ENCODE assay signal across 1 cellular context in the genomic region with DNA sequence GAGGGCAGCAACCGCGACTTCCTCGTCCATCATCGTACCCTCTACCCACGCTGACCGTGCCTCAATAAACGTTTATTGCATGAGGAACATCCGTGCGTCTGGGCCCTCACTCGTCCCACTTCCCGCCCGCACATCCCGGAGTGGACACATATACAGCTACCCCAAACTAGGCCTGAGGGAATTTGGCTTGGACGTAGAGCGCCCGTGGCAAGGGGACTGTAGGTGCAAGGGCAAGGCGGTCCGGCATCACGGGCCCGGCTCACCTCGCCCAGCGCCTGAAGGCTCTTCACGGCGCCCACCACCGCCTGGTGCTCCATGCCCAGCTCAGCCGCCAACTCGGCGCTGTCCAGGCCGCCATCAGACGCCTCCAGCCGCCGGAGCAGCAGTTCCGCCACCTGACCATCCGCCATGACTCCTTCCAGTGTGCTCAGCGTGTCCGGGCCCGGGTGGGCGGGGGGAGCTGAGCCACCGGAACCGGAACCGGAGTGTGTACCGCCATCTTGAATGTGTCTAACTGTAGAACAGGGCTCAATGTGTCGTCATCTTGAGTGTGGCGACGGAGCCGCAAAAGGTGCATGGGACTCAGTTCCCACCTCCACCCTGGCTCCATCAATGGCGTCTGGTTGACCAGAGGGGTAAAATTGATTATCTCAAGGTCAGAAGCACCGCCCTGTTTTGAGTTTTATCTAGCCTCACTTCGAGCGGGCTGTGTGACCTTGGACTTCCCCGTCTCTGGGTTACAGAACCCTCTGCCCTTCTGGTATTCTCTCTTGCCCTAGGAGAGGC.
TF ChIP-seq lines count a peak whose summit lies in the region.

A gene (minus strand): TSS at position 425 of the 786 bp plus-strand sequence. CDS start 15 bp downstream, at position 410.

TF ChIP-seq in K562, 482 proteins besides CTCF, POLR2A, EP300 and RAD21 (continued from another document and continues in another):
- no peak for TF ChIP-seq ZNF764 (CRISPR knock-in tag; IDR thresholded peaks at IDR 0.05; ENCODE audit: low read depth)
- TF ChIP-seq XRCC3 (IDR thresholded peaks at IDR 0.05): no peak
- TF ChIP-seq SMAD4 (CRISPR knock-in tag; conservative IDR thresholded peaks at IDR 0.05): no peak; the same call in 1 of the 2 replicates
- TF ChIP-seq CREB1 (IDR thresholded peaks at IDR 0.05): 0 out of 2 replicates have a peak, but pooled peaks have one; percentile 10
- peak; percentile 62 for TF ChIP-seq CREB1 (CRISPR knock-in tag; IDR thresholded peaks at IDR 0.05)
- TF ChIP-seq FOXK2 (conservative IDR thresholded peaks at IDR 0.05 in 1 of 2, IDR thresholded peaks at IDR 0.05 in 1 of 2; ENCODE audit: low read depth in 2 of 2): no peak
- no peak for TF ChIP-seq ILF3 (IDR thresholded peaks at IDR 0.05; ENCODE audit: borderline replicate concordance)
- no peak for TF ChIP-seq THRAP3 (IDR thresholded peaks at IDR 0.05; ENCODE audit: borderline replicate concordance)
- no peak for TF ChIP-seq RUNX1 (IDR thresholded peaks at IDR 0.05; ENCODE audit: low read depth)
- TF ChIP-seq, protein P1, sequence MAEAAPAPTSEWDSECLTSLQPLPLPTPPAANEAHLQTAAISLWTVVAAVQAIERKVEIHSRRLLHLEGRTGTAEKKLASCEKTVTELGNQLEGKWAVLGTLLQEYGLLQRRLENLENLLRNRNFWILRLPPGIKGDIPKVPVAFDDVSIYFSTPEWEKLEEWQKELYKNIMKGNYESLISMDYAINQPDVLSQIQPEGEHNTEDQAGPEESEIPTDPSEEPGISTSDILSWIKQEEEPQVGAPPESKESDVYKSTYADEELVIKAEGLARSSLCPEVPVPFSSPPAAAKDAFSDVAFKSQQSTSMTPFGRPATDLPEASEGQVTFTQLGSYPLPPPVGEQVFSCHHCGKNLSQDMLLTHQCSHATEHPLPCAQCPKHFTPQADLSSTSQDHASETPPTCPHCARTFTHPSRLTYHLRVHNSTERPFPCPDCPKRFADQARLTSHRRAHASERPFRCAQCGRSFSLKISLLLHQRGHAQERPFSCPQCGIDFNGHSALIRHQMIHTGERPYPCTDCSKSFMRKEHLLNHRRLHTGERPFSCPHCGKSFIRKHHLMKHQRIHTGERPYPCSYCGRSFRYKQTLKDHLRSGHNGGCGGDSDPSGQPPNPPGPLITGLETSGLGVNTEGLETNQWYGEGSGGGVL (CRISPR knock-in tag; IDR thresholded peaks at IDR 0.05): no peak
- no peak for TF ChIP-seq ZNF77 (CRISPR knock-in tag; IDR thresholded peaks at IDR 0.05)
- no peak for TF ChIP-seq SMARCE1 (IDR thresholded peaks at IDR 0.05)
- no peak for TF ChIP-seq HEY1 (CRISPR knock-in tag; IDR thresholded peaks at IDR 0.05; ENCODE audit: borderline replicate concordance)
- 0 out of 2 replicates have a peak, but pooled peaks have one; percentile 44 for TF ChIP-seq ZNF197 (CRISPR knock-in tag; IDR thresholded peaks at IDR 0.05; ENCODE audit: low read depth)
- no peak for TF ChIP-seq SMAD3 (CRISPR knock-in tag; conservative IDR thresholded peaks at IDR 0.05)
- TF ChIP-seq FOXA1 (IDR thresholded peaks at IDR 0.05; ENCODE audit: borderline replicate concordance): no peak
- TF ChIP-seq, protein P2, sequence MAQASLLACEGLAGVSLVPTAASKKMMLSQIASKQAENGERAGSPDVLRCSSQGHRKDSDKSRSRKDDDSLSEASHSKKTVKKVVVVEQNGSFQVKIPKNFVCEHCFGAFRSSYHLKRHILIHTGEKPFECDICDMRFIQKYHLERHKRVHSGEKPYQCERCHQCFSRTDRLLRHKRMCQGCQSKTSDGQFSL (CRISPR knock-in tag; IDR thresholded peaks at IDR 0.05): peak; percentile 70
- TF ChIP-seq, protein P2 (tag; IDR thresholded peaks at IDR 0.05): no peak
- TF ChIP-seq KDM1A (IDR thresholded peaks at IDR 0.05): no peak
- TF ChIP-seq, protein P3, sequence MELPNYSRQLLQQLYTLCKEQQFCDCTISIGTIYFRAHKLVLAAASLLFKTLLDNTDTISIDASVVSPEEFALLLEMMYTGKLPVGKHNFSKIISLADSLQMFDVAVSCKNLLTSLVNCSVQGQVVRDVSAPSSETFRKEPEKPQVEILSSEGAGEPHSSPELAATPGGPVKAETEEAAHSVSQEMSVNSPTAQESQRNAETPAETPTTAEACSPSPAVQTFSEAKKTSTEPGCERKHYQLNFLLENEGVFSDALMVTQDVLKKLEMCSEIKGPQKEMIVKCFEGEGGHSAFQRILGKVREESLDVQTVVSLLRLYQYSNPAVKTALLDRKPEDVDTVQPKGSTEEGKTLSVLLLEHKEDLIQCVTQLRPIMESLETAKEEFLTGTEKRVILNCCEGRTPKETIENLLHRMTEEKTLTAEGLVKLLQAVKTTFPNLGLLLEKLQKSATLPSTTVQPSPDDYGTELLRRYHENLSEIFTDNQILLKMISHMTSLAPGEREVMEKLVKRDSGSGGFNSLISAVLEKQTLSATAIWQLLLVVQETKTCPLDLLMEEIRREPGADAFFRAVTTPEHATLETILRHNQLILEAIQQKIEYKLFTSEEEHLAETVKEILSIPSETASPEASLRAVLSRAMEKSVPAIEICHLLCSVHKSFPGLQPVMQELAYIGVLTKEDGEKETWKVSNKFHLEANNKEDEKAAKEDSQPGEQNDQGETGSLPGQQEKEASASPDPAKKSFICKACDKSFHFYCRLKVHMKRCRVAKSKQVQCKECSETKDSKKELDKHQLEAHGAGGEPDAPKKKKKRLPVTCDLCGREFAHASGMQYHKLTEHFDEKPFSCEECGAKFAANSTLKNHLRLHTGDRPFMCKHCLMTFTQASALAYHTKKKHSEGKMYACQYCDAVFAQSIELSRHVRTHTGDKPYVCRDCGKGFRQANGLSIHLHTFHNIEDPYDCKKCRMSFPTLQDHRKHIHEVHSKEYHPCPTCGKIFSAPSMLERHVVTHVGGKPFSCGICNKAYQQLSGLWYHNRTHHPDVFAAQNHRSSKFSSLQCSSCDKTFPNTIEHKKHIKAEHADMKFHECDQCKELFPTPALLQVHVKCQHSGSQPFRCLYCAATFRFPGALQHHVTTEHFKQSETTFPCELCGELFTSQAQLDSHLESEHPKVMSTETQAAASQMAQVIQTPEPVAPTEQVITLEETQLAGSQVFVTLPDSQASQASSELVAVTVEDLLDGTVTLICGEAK (IDR thresholded peaks at IDR 0.05): peak; percentile 97
- TF ChIP-seq, protein P3 (CRISPR knock-in tag; IDR thresholded peaks at IDR 0.05): no peak
- TF ChIP-seq MTA3 (IDR thresholded peaks at IDR 0.05; ENCODE audit: borderline replicate concordance): peak; percentile 10; the same call in 1 of the 2 replicates
- TF ChIP-seq, protein P4, sequence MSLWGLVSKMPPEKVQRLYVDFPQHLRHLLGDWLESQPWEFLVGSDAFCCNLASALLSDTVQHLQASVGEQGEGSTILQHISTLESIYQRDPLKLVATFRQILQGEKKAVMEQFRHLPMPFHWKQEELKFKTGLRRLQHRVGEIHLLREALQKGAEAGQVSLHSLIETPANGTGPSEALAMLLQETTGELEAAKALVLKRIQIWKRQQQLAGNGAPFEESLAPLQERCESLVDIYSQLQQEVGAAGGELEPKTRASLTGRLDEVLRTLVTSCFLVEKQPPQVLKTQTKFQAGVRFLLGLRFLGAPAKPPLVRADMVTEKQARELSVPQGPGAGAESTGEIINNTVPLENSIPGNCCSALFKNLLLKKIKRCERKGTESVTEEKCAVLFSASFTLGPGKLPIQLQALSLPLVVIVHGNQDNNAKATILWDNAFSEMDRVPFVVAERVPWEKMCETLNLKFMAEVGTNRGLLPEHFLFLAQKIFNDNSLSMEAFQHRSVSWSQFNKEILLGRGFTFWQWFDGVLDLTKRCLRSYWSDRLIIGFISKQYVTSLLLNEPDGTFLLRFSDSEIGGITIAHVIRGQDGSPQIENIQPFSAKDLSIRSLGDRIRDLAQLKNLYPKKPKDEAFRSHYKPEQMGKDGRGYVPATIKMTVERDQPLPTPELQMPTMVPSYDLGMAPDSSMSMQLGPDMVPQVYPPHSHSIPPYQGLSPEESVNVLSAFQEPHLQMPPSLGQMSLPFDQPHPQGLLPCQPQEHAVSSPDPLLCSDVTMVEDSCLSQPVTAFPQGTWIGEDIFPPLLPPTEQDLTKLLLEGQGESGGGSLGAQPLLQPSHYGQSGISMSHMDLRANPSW (CRISPR knock-in tag; IDR thresholded peaks at IDR 0.05): no peak; the same call in 1 of the 2 replicates
- no peak for TF ChIP-seq KHSRP (IDR thresholded peaks at IDR 0.05)
- no peak for TF ChIP-seq CHD1 (IDR thresholded peaks at IDR 0.05; ENCODE audit: low read length)
- no peak for TF ChIP-seq ZNF75A (CRISPR knock-in tag; IDR thresholded peaks at IDR 0.05)
- no peak for TF ChIP-seq ZC3H4 (CRISPR knock-in tag; IDR thresholded peaks at IDR 0.05; ENCODE audit: borderline replicate concordance)
- TF ChIP-seq ZC3H8 (IDR thresholded peaks at IDR 0.05): no peak
- peak; percentile 38; the same call in 1 of the 2 replicates for TF ChIP-seq TAF7 (tag; IDR thresholded peaks at IDR 0.05)
- no peak for TF ChIP-seq ZBTB8A (IDR thresholded peaks at IDR 0.05; ENCODE audit: partially characterized antibody)
- TF ChIP-seq PURB (CRISPR knock-in tag; IDR thresholded peaks at IDR 0.05; ENCODE audit: low read depth): no peak
- TF ChIP-seq, protein P5, sequence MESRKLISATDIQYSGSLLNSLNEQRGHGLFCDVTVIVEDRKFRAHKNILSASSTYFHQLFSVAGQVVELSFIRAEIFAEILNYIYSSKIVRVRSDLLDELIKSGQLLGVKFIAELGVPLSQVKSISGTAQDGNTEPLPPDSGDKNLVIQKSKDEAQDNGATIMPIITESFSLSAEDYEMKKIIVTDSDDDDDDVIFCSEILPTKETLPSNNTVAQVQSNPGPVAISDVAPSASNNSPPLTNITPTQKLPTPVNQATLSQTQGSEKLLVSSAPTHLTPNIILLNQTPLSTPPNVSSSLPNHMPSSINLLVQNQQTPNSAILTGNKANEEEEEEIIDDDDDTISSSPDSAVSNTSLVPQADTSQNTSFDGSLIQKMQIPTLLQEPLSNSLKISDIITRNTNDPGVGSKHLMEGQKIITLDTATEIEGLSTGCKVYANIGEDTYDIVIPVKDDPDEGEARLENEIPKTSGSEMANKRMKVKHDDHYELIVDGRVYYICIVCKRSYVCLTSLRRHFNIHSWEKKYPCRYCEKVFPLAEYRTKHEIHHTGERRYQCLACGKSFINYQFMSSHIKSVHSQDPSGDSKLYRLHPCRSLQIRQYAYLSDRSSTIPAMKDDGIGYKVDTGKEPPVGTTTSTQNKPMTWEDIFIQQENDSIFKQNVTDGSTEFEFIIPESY (CRISPR knock-in tag; IDR thresholded peaks at IDR 0.05): no peak
- TF ChIP-seq, protein P6, sequence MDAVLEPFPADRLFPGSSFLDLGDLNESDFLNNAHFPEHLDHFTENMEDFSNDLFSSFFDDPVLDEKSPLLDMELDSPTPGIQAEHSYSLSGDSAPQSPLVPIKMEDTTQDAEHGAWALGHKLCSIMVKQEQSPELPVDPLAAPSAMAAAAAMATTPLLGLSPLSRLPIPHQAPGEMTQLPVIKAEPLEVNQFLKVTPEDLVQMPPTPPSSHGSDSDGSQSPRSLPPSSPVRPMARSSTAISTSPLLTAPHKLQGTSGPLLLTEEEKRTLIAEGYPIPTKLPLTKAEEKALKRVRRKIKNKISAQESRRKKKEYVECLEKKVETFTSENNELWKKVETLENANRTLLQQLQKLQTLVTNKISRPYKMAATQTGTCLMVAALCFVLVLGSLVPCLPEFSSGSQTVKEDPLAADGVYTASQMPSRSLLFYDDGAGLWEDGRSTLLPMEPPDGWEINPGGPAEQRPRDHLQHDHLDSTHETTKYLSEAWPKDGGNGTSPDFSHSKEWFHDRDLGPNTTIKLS (IDR thresholded peaks at IDR 0.05; ENCODE audit: borderline replicate concordance, low read depth): no peak; the same call in 1 of the 2 replicates
- no peak for TF ChIP-seq NFIX (CRISPR knock-in tag; IDR thresholded peaks at IDR 0.05; ENCODE audit: low read depth)
- peak; percentile 4 to 51; a peak in 2 of 4 replicates for TF ChIP-seq NRF1 (conservative IDR thresholded peaks at IDR 0.05 in 1 of 2, IDR thresholded peaks at IDR 0.05 in 1 of 2)
- peak; percentile 30; the same call in 1 of the 2 replicates for TF ChIP-seq RAD51 (IDR thresholded peaks at IDR 0.05; ENCODE audit: borderline replicate concordance, low read depth)
- TF ChIP-seq SMAD1 (IDR thresholded peaks at IDR 0.05; ENCODE audit: low read depth, low read length, partially characterized antibody): peak; percentile 37
- TF ChIP-seq, protein P7, sequence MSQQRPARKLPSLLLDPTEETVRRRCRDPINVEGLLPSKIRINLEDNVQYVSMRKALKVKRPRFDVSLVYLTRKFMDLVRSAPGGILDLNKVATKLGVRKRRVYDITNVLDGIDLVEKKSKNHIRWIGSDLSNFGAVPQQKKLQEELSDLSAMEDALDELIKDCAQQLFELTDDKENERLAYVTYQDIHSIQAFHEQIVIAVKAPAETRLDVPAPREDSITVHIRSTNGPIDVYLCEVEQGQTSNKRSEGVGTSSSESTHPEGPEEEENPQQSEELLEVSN (IDR thresholded peaks at IDR 0.05; ENCODE audit: borderline replicate concordance in 1 of 2, extremely low read depth in 1 of 2, insufficient read depth in 1 of 2, insufficient read length in 1 of 2, low read depth in 1 of 2, low read length in 1 of 2, poor library complexity in 1 of 2, severe bottlenecking in 1 of 2): peak in 1 of 2 experiments; percentile 21
- no peak for TF ChIP-seq HMG20A (CRISPR knock-in tag; conservative IDR thresholded peaks at IDR 0.05)
- TF ChIP-seq NFXL1 (CRISPR knock-in tag; IDR thresholded peaks at IDR 0.05): no peak
